ENCODE assay signal across 11 cellular contexts in genomic region chr17:21738877-21739474, GRCh38. TPM values are rescaled to one million over a fixed set of nuclear protein-coding genes. Genes with fewer than 3 reads are reported as not detected.
"Had no signal": no experiment of that assay in that cellular context is flagged by ENCODE, and none has a peak within 500 bp of the region (broad histone marks: within the 10 kb centered on the region; RNA-seq: fewer than 3 reads in every experiment).

No MANE protein-coding gene starts in this region.

RNA-seq across cellular contexts. Expression of gene KCNJ18, which starts 46.7 kb away (rescaled TPM):
- total RNA-seq: activated CD8-positive, alpha-beta T cell treated with anti-CD3 and anti-CD28 coated beads, Interleukin-2, amount 10 ng/mL, durations not matched to agents 7 days and 5 days; adrenal gland; chondrocyte; dermis blood vessel endothelial cell; fibroblast of lung; frontal cortex; liver; natural killer cell treated with Interleukin-12 subunit alpha and Interleukin-12 subunit beta and Interleukin-15 and Interleukin-18, amount 100 ng/mL, for 72 hours; renal cortical epithelial cell; subcutaneous adipose tissue; WTC11 had no signal
